In the genomic region with DNA sequence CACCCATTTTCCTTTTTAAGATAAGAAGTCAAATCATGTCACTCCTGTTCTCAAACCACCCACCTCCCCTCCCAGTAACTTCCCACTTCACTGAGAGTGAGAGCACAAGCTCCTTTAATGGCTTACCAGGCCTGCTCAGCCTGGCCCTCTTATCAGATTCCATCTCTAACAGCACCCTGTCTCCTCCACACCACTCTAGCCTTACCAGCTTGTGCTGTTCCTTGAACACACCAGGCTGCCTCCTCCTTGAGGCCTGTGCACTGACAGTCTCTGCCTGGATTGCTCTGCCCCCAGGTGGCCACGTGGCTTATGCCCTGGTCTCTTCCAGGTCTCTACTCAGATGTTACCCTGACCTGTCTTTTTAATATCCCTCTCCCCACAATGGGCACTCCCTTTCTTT, we compare ENCODE assay signal across 8 cellular contexts. TPM values are rescaled to one million over a fixed set of nuclear protein-coding genes. Genes with fewer than 3 reads are reported as not detected.
DNase-seq lines count a peak whose midpoint lies in the region; ATAC-seq and TF ChIP-seq lines count a peak whose summit lies in the region.

No MANE protein-coding gene starts in this region.

- H3K4me1 ChIP-seq in left ventricle myocardium inferior, result peaks cover 54% of the 10 kb centered on the region

- no peaks in the 10 kb centered on the region for H3K9me3 ChIP-seq in left ventricle myocardium inferior (replicated peaks)

- no peaks in the 10 kb centered on the region for H3K36me3 Mint-ChIP-seq in stimulated activated memory B cell treated with anti-CD40 and anti-IgM and Interleukin-4, amounts not matched to agents 10 μg/mL and 1 μg/mL and 100 μg/mL, for 72 hours

- ATAC-seq in Right ventricle myocardium inferior (peak; percentile 37), HG02840 (IDR thresholded peaks at IDR 0.05; ENCODE audit: low FRiP score, unreplicated experiment) (no peak), HG03097 (IDR thresholded peaks at IDR 0.05; ENCODE audit: low FRiP score, unreplicated experiment) (no peak)
- peak; percentile 50 for ATAC-seq in stimulated activated memory B cell treated with anti-CD40 and anti-IgM and Interleukin-4, amounts not matched to agents 10 μg/mL and 1 μg/mL and 100 μg/mL, for 72 hours

- H3K9me3 Mint-ChIP-seq in stimulated activated memory B cell treated with anti-CD40 and anti-IgM and Interleukin-4, amounts not matched to agents 10 μg/mL and 1 μg/mL and 100 μg/mL, for 72 hours, result no peaks in the 10 kb centered on the region

- TF ChIP-seq CTCF in left ventricle myocardium inferior (IDR thresholded peaks at IDR 0.05; ENCODE audit: borderline replicate concordance), result peak; percentile 44

- intact Hi-C loops in Right ventricle myocardium inferior (cut with DNase I), result no loop called here
- intact Hi-C loops in cardiac septum (cut with DNase I), result no loop called here
- intact Hi-C loops in left ventricle myocardium inferior (cut with micrococcal nuclease), result no loop called here

- H3K27me3 ChIP-seq in left ventricle myocardium inferior (ENCODE audit: low read depth), result no peaks in the 10 kb centered on the region

- no peak overlapping the region for H3K4me3 Mint-ChIP-seq in stimulated activated memory B cell treated with anti-CD40 and anti-IgM and Interleukin-4, amounts not matched to agents 10 μg/mL and 1 μg/mL and 100 μg/mL, for 72 hours

- in situ Hi-C loops in KBM-7 (cut with MboI; ENCODE audit: low pct_unique_long_range_greater_than_20kb, low sequenced_read_pairs), result no loop called here

- no peak overlapping the region for H3K27ac ChIP-seq in left ventricle myocardium inferior (replicated peaks)

- H3K4me1 Mint-ChIP-seq in stimulated activated memory B cell treated with anti-CD40 and anti-IgM and Interleukin-4, amounts not matched to agents 10 μg/mL and 1 μg/mL and 100 μg/mL, for 72 hours, result peaks cover 8% of the 10 kb centered on the region

- H3K27me3 Mint-ChIP-seq in stimulated activated memory B cell treated with anti-CD40 and anti-IgM and Interleukin-4, amounts not matched to agents 10 μg/mL and 1 μg/mL and 100 μg/mL, for 72 hours, result peaks cover 26% of the 10 kb centered on the region

- no peak for DNase-seq in Right ventricle myocardium inferior (ENCODE audit: missing footprints)
- no peak for DNase-seq in cardiac septum (ENCODE audit: low spot score)
- peak; percentile 81 for DNase-seq in KBM-7
- DNase-seq in activated CD4-positive, alpha-beta T cell treated with anti-CD3 and anti-CD28 coated beads for 4 hours, result peak; percentile 6 to 14
- no peak for DNase-seq in left ventricle myocardium inferior

- H3K36me3 ChIP-seq in left ventricle myocardium inferior, result no peaks in the 10 kb centered on the region

- H3K4me3 ChIP-seq in left ventricle myocardium inferior, result no peak overlapping the region

- H3K27ac Mint-ChIP-seq in stimulated activated memory B cell treated with anti-CD40 and anti-IgM and Interleukin-4, amounts not matched to agents 10 μg/mL and 1 μg/mL and 100 μg/mL, for 72 hours, result no peak overlapping the region

RNA-seq across cellular contexts. Expression of gene EVL, which starts 40.1 kb away (rescaled TPM):
- total RNA-seq in Right ventricle myocardium inferior (41.8 TPM), cardiac septum (46.3 TPM), left ventricle myocardium inferior (39.7 TPM)

Comparison
In these comparisons a context has a peak if more than half of its experiments do, and no peak if none do; other contexts are left out.
1. ATAC-seq: peak in Right ventricle myocardium inferior (single experiment) and stimulated activated memory B cell treated with anti-CD40 and anti-IgM and Interleukin-4, amounts not matched to agents 10 μg/mL and 1 μg/mL and 100 μg/mL, for 72 hours (single experiment); none in HG02840 (single experiment) and HG03097 (single experiment).
2. DNase-seq: peak in KBM-7 (single experiment) and activated CD4-positive, alpha-beta T cell treated with anti-CD3 and anti-CD28 coated beads for 4 hours (2 of 2); none in Right ventricle myocardium inferior (single experiment), cardiac septum (single experiment) and left ventricle myocardium inferior (single experiment).